In genomic region chr2:86078801-86079545, GRCh38 we compare ENCODE assay signal across 8 cellular contexts. TPM values are rescaled to one million over a fixed set of nuclear protein-coding genes. Genes with fewer than 3 reads are reported as not detected.
DNase-seq lines count a peak whose midpoint lies in the region; ATAC-seq, FAIRE-seq and TF ChIP-seq lines count a peak whose summit lies in the region.

No MANE protein-coding gene starts in this region.

- no peaks in the 10 kb centered on the region for H3K9me1 ChIP-seq in IMR-90 (ENCODE audit: insufficient read depth, low read length)

- no peak overlapping the region for H4K5ac ChIP-seq in IMR-90 (ENCODE audit: low read depth, low read length)

- no peaks in the 10 kb centered on the region for H3K4me1 Mint-ChIP-seq in mesothelial cell of epicardium

- peak; percentile 73 for TF ChIP-seq RAD21 in IMR-90 (IDR thresholded peaks at IDR 0.05; ENCODE audit: low read length)

- CTCF ChIA-PET in IMR-90 (lab: Yijun Ruan, JAX), result interaction anchor here (0.6 to 5.5 kb wide), 12 partner anchors 12 to 253 kb away, joined by 3 to 91 read pairs (median 5); no protein-coding TSS in a partner anchor

- H3K9me3 Mint-ChIP-seq in mesothelial cell of epicardium, result no peaks in the 10 kb centered on the region

- in situ Hi-C loops in IMR-90 (cut with MboI; ENCODE audit: low sequenced_read_pairs), result loop anchor here (5.0 kb wide), 2 partner anchors 252 to 357 kb away; no protein-coding TSS in a partner anchor
- in situ Hi-C loops in HAP-1 (cut with MboI; ENCODE audit: low sequenced_read_pairs), result loop anchor here (10.0 kb wide), 1 partner anchor 254 kb away; no protein-coding TSS in a partner anchor

- no peak overlapping the region for H2AFZ ChIP-seq in IMR-90 (replicated peaks; ENCODE audit: low read length, poor library complexity)

- peak; percentile 73 for ATAC-seq in IMR-90 (ENCODE audit: low read depth)
- ATAC-seq in GM21390 (IDR thresholded peaks at IDR 0.05; ENCODE audit: unreplicated experiment), result no peak

- H3K14ac ChIP-seq in IMR-90 (replicated peaks; ENCODE audit: low read depth, low read length), result no peak overlapping the region

- no peak overlapping the region for H2AK5ac ChIP-seq in IMR-90 (ENCODE audit: low read depth, low read length)

- H4K20me1 ChIP-seq in IMR-90 (ENCODE audit: insufficient read depth, low read length), result peaks cover 4% of the 10 kb centered on the region; the same call in 1 of the 2 replicates

- no peak overlapping the region for H4K8ac ChIP-seq in IMR-90 (ENCODE audit: low read depth in 2 of 2, low read length in 2 of 2)

- dilution Hi-C loops in IMR-90 (cut with HindIII; ENCODE audit: low sequenced_read_pairs, unreplicated experiment), result no loop called here

- 60% methylated on average over 2 of the region's 7 CpGs; no CpG with 5 or more reads in 1 of the 2 experiments for WGBS in IMR-90 (ENCODE audit: extremely low coverage in 2 of 2, insufficient read length in 1 of 2), 2 experiments

- DNase-seq in DMS153 treated with DMSO at 0.1 percent for 48 hours (lab: John Stamatoyannopoulos, UW; ENCODE audit: unreplicated experiment), result peak; percentile 35
- peak; percentile 47 for DNase-seq in IMR-90
- DNase-seq in frontal cortex (ENCODE audit: low spot score in 2 of 2), result peak; percentile 43 to 56
- peak; percentile 45 for DNase-seq in posterior vena cava (ENCODE audit: low spot score)
- no peak for DNase-seq in HAP-1 (ENCODE audit: low spot score in 2 of 2)
- DNase-seq in mesothelial cell of epicardium (ENCODE audit: low spot score in 2 of 2, unreplicated experiment in 2 of 2), result no peak

- no peak for TF ChIP-seq POLR2A in IMR-90 (IDR thresholded peaks at IDR 0.05; ENCODE audit: low read depth, low read length)

- H2BK120ac ChIP-seq in IMR-90 (ENCODE audit: low read depth, low read length), result no peak overlapping the region

- intact Hi-C loops in IMR-90 (cut with micrococcal nuclease) (loop anchor here (2.0 to 5.0 kb wide), 2 partner anchors 42 to 190 kb away; partner anchors contain the start of gene ST3GAL5), posterior vena cava (cut with DNase I) (loop anchor here in 1 of 2 donors (2.0 kb wide), 1 partner anchor 252 kb away; no protein-coding TSS in a partner anchor)

- H3K9me3 ChIP-seq in IMR-90 (ENCODE audit: control insufficient read depth, insufficient read depth, low read length), result no peaks in the 10 kb centered on the region
- no peaks in the 10 kb centered on the region for H3K9me3 ChIP-seq in HAP-1

- no peak overlapping the region for H3K18ac ChIP-seq in IMR-90 (ENCODE audit: low read depth, low read length)

- H3K79me1 ChIP-seq in IMR-90 (ENCODE audit: low read depth in 1 of 2, low read length in 2 of 2), result peaks cover 0 to 6% of the 10 kb centered on the region in 2 experiments; a peak in 1 of 4 replicates

- H3K27me3 Mint-ChIP-seq in mesothelial cell of epicardium (ENCODE audit: low read depth), result no peaks in the 10 kb centered on the region

- H3K27ac ChIP-seq in IMR-90 (ENCODE audit: insufficient read depth, low read length), result no peak overlapping the region
- no peak overlapping the region for H3K27ac ChIP-seq in VCaP

- peak; percentile 69 for TF ChIP-seq CTCF in IMR-90 (conservative IDR thresholded peaks at IDR 0.05; ENCODE audit: low read depth, low read length)
- TF ChIP-seq CTCF in VCaP (conservative IDR thresholded peaks at IDR 0.05), result peak; percentile 78
- TF ChIP-seq CTCF in mesothelial cell of epicardium (IDR thresholded peaks at IDR 0.05; ENCODE audit: unreplicated experiment), result no peak

- no peak for FAIRE-seq in frontal cortex (lab: Jason Lieb, UNC)

- H3K4me1 ChIP-seq in IMR-90 (ENCODE audit: control insufficient read depth, insufficient read depth, low read length) (no peaks in the 10 kb centered on the region), HAP-1 (no peaks in the 10 kb centered on the region)

- no TSS peak for BruUV-seq in IMR-90 (replicated peaks; lab: Mats Ljungman, UMichigan)

- H2AK9ac ChIP-seq in IMR-90 (replicated peaks; ENCODE audit: low read depth, low read length, poor library complexity), result no peak overlapping the region

- H3K4me3 ChIP-seq in IMR-90 (ENCODE audit: insufficient read depth, low read depth, low read length) (no peak overlapping the region), HAP-1 (no peak overlapping the region)

- no peak overlapping the region for H3K9ac ChIP-seq in IMR-90 (ENCODE audit: low read depth, low read length)

- no peak overlapping the region for H4K91ac ChIP-seq in IMR-90 (ENCODE audit: insufficient read depth, low read depth, low read length)

- H3K4me2 ChIP-seq in IMR-90 (ENCODE audit: low read depth, low read length), result no peak overlapping the region

- H3K36me3 ChIP-seq in IMR-90 (ENCODE audit: control insufficient read depth, insufficient read depth, low read length) (peaks cover 43% of the 10 kb centered on the region), HAP-1 (replicated peaks) (peaks cover 72% of the 10 kb centered on the region)

- H2BK20ac ChIP-seq in IMR-90 (ENCODE audit: low read depth, low read length), result no peak overlapping the region

- POLR2A ChIA-PET in IMR-90 (lab: Charles Lee; ENCODE audit: unreplicated experiment), result no interaction called here

- H3K56ac ChIP-seq in IMR-90 (ENCODE audit: extremely low read depth, insufficient read depth, low read length), result no peak overlapping the region

- no peak overlapping the region for H3K4ac ChIP-seq in IMR-90 (ENCODE audit: low read depth, low read length)

- H3K36me3 Mint-ChIP-seq in mesothelial cell of epicardium, result peaks cover 22% of the 10 kb centered on the region

- H2BK15ac ChIP-seq in IMR-90 (ENCODE audit: low read depth, low read length), result no peak overlapping the region

- H3K4me3 Mint-ChIP-seq in mesothelial cell of epicardium, result no peak overlapping the region

- H3K27ac Mint-ChIP-seq in mesothelial cell of epicardium, result no peak overlapping the region

- no peak overlapping the region for H3K23ac ChIP-seq in IMR-90 (ENCODE audit: low read depth, low read length)

- no peak overlapping the region for H2BK5ac ChIP-seq in IMR-90 (ENCODE audit: low read depth, low read length, poor library complexity, severe bottlenecking)

- no peaks in the 10 kb centered on the region for H3K27me3 ChIP-seq in IMR-90 (ENCODE audit: control insufficient read depth, insufficient read depth, low read length)
- H3K27me3 ChIP-seq in HAP-1 (ENCODE audit: low read depth), result no peaks in the 10 kb centered on the region

TF ChIP-seq in IMR-90, 13 proteins besides CTCF, POLR2A, EP300 and RAD21:
- TF ChIP-seq USF2 (IDR thresholded peaks at IDR 0.05; ENCODE audit: low read depth, low read length), result no peak
- peak; percentile 33; the same call in 1 of the 2 replicates for TF ChIP-seq CEBPB (IDR thresholded peaks at IDR 0.05; ENCODE audit: low read depth, low read length)
- TF ChIP-seq MAFK (IDR thresholded peaks at IDR 0.05; ENCODE audit: low read depth, low read length), result no peak
- peak; percentile 58 for TF ChIP-seq SMC3 (IDR thresholded peaks at IDR 0.05; ENCODE audit: low read depth, low read length)

RNA-seq across cellular contexts. Expression of gene POLR1A, which starts 26.7 kb away (rescaled TPM):
- total RNA-seq in IMR-90 (2012; rRNA removed), result 27.4 and 27.8 TPM in 2 replicates
- polyA plus RNA-seq in IMR-90 (2012; rRNA removed), result 7.6 and 9.3 TPM in 2 replicates
- polyA plus RNA-seq in IMR-90 (2012; cell fraction: cytosol; rRNA removed), result 3.3 and 3.5 TPM in 2 replicates
- 12.0 and 12.4 TPM in 2 replicates for polyA plus RNA-seq in IMR-90 (2012; cell fraction: nucleus; rRNA removed; ENCODE audit: low replicate concordance)
- 11.0 TPM for total RNA-seq in frontal cortex
- 10 to 100 TPM; 29.8 to 32.3 TPM for total RNA-seq in posterior vena cava
- total RNA-seq in mesothelial cell of epicardium, result 59.8 to 64.4 TPM (median 61.6 TPM) in 3 replicates

RNA-seq across cellular contexts. Expression of gene PTCD3, which starts 27.1 kb away (rescaled TPM):
- 48.9 and 75.5 TPM in 2 replicates for total RNA-seq in IMR-90 (2012; rRNA removed)
- polyA plus RNA-seq in IMR-90 (2012; rRNA removed), result 29.1 and 44.0 TPM in 2 replicates
- polyA plus RNA-seq in IMR-90 (2012; cell fraction: cytosol; rRNA removed), result 9.9 and 27.6 TPM in 2 replicates
- polyA plus RNA-seq in IMR-90 (2012; cell fraction: nucleus; rRNA removed; ENCODE audit: low replicate concordance), result 32.2 and 210 TPM in 2 replicates
- total RNA-seq in frontal cortex, result 77.0 TPM
- total RNA-seq in posterior vena cava, result 10 to 100 TPM; 50.7 to 58.5 TPM
- 150 to 157 TPM (median 156 TPM) in 3 replicates for total RNA-seq in mesothelial cell of epicardium

Comparison
In these comparisons a context has a peak if more than half of its experiments do, and no peak if none do; other contexts are left out.
1. DNase-seq: peak in DMS153 treated with DMSO at 0.1 percent for 48 hours (single experiment), IMR-90 (single experiment), frontal cortex (2 of 2) and posterior vena cava (single experiment); none in HAP-1 (0 of 2) and mesothelial cell of epicardium (0 of 2).